ENCODE assay signal across 1 cellular context in genomic region chr19:13366529-13367143, GRCh38.
TF ChIP-seq lines count a peak whose summit lies in the region.

No MANE protein-coding gene starts in this region.

TF ChIP-seq in GM23338, 12 proteins besides CTCF, POLR2A, EP300 and RAD21 (continued from another document):
- no peak for TF ChIP-seq REST (IDR thresholded peaks at IDR 0.05; ENCODE audit: unreplicated experiment)
- TF ChIP-seq EZH2 (IDR thresholded peaks at IDR 0.05; ENCODE audit: low read depth, unreplicated experiment) = no peak
- no peak for TF ChIP-seq ZNF331 (CRISPR knock-in tag; IDR thresholded peaks at IDR 0.05; ENCODE audit: low read depth)
- no peak for TF ChIP-seq ZNF114 (CRISPR knock-in tag; IDR thresholded peaks at IDR 0.05)
- TF ChIP-seq, protein P1, sequence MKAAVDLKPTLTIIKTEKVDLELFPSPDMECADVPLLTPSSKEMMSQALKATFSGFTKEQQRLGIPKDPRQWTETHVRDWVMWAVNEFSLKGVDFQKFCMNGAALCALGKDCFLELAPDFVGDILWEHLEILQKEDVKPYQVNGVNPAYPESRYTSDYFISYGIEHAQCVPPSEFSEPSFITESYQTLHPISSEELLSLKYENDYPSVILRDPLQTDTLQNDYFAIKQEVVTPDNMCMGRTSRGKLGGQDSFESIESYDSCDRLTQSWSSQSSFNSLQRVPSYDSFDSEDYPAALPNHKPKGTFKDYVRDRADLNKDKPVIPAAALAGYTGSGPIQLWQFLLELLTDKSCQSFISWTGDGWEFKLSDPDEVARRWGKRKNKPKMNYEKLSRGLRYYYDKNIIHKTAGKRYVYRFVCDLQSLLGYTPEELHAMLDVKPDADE (IDR thresholded peaks at IDR 0.05) = no peak
- TF ChIP-seq JUNB (IDR thresholded peaks at IDR 0.05; ENCODE audit: unreplicated experiment) = no peak
- no peak for TF ChIP-seq STAT1 (IDR thresholded peaks at IDR 0.05; ENCODE audit: unreplicated experiment)
